14 cellular contexts compared by ENCODE assay signal in genomic region chr6:35035481-35036030, GRCh38.
DNase-seq lines count a peak whose midpoint lies in the region; ATAC-seq, FAIRE-seq and TF ChIP-seq lines count a peak whose summit lies in the region.
"Had no signal": no experiment of that assay in that cellular context is flagged by ENCODE, and none has a peak within 500 bp of the region (broad histone marks: within the 10 kb centered on the region; RNA-seq: fewer than 3 reads in every experiment).

No MANE protein-coding gene starts in this region.

- CTCF ChIA-PET in mammary epithelial cell (lab: Charles Lee; ENCODE audit: low non-redundant PET) = no interaction called here

- H3K18ac ChIP-seq in H9 (ENCODE audit: insufficient read length, low read depth, low read length) = no peak overlapping the region

- no peak for TF ChIP-seq CTCF in H9 (conservative IDR thresholded peaks at IDR 0.05)
- no peak for TF ChIP-seq CTCF in mammary epithelial cell (conservative IDR thresholded peaks at IDR 0.05 in 1 of 2, IDR thresholded peaks at IDR 0.05 in 1 of 2; ENCODE audit: extremely low read depth in 1 of 2, insufficient read depth in 1 of 2, low read depth in 1 of 2, low read length in 2 of 2)
- TF ChIP-seq CTCF in keratinocyte (optimal IDR thresholded peaks at IDR 0.05 in 1 of 3, IDR thresholded peaks at IDR 0.05 in 1 of 3, conservative IDR thresholded peaks at IDR 0.05 in 1 of 3; ENCODE audit: extremely low read depth in 1 of 3, insufficient read depth in 2 of 3, low read length in 3 of 3) = no peak
- no peak for TF ChIP-seq CTCF in spleen (IDR thresholded peaks at IDR 0.05 in 8 of 11, conservative IDR thresholded peaks at IDR 0.05 in 3 of 11)

- H2BK15ac ChIP-seq in H9 (ENCODE audit: low read depth, low read length) = no peak overlapping the region

- H3K36me3 Mint-ChIP-seq in H9 (ENCODE audit: insufficient read depth in 1 of 3, low read depth in 3 of 3) = peaks cover 4 to 9% (median 4%) of the 10 kb centered on the region in 3 experiments; a peak in 4 of 7 replicates

- H3K9ac ChIP-seq in H9 (ENCODE audit: extremely low read depth, insufficient read length, low read length) (no peak overlapping the region), mammary epithelial cell (ENCODE audit: insufficient read depth, low read length) (no peak overlapping the region), keratinocyte (ENCODE audit: control insufficient read depth, extremely low read depth, insufficient read depth, low read length) (no peak overlapping the region)

- DNase-seq in H9 = no peak
- DNase-seq in mammary epithelial cell = no peak
- DNase-seq in keratinocyte (ENCODE audit: low read depth, low spot score) = no peak
- DNase-seq in spleen = no peak
- DNase-seq in DMS114 treated with DMSO at 0.1 percent for 48 hours (lab: John Stamatoyannopoulos, UW; ENCODE audit: unreplicated experiment) = no peak
- DNase-seq in LoVo (ENCODE audit: low spot score) = no peak
- DNase-seq: activated T-cell treated with anti-CD3 and anti-CD28 coated beads, Interleukin-2, amount 50 U/mL, for 48 hours; DND-41; occipital lobe; stimulated activated CD4-positive, alpha-beta T cell treated with anti-CD3 and anti-CD28 coated beads, Interleukin-15, amount 100 ng/mL, for 24 hours; SW 1271 had no signal

- no peaks in the 10 kb centered on the region for H3K79me1 ChIP-seq in H9 (ENCODE audit: insufficient read depth, low read depth, low read length, poor library complexity, severe bottlenecking)

- no peak overlapping the region for H2AK5ac ChIP-seq in H9 (ENCODE audit: insufficient read length, low read length)

- no peaks in the 10 kb centered on the region for H3K9me3 Mint-ChIP-seq in H9

- no peaks in the 10 kb centered on the region for H3K9me1 ChIP-seq in keratinocyte (ENCODE audit: control insufficient read depth, extremely low read depth, insufficient read depth, low read length)

- H3K27ac ChIP-seq in H9 (ENCODE audit: insufficient read length, low read depth, low read length) (no peak overlapping the region), mammary epithelial cell (ENCODE audit: insufficient read depth, low read depth, low read length) (peak overlapping the region; percentile 26), keratinocyte (ENCODE audit: control insufficient read depth, insufficient read depth, low read length) (no peak overlapping the region), spleen (peak overlapping the region in 7 of 8 donors; percentile 4 to 75 (median 67))

- intact Hi-C loops in mammary epithelial cell (cut with micrococcal nuclease) (no loop called here), spleen (cut with DNase I; ENCODE audit: low total_unique reads) (no loop called here)

- H3K9me3 ChIP-seq in H9 (ENCODE audit: control insufficient read depth, low read depth, low read length) (no peaks in the 10 kb centered on the region), mammary epithelial cell (replicated peaks; ENCODE audit: insufficient read depth, low read length) (no peaks in the 10 kb centered on the region), keratinocyte (ENCODE audit: control insufficient read depth, low read depth, low read length) (no peaks in the 10 kb centered on the region), spleen (no peaks in the 10 kb centered on the region)

- H3K27ac Mint-ChIP-seq in H9 = peak overlapping the region; percentile 56 to 81 (median 71); a peak in 6 of 7 replicates

- no peak overlapping the region for H2BK12ac ChIP-seq in H9 (ENCODE audit: insufficient read length, low read depth, low read length)

- no peaks in the 10 kb centered on the region for H3K79me2 ChIP-seq in H9 (ENCODE audit: insufficient read depth, low read length)
- H3K79me2 ChIP-seq in mammary epithelial cell (ENCODE audit: insufficient read depth, low read length) = no peaks in the 10 kb centered on the region
- H3K79me2 ChIP-seq in keratinocyte (ENCODE audit: control insufficient read depth, insufficient read depth, low read length) = no peaks in the 10 kb centered on the region

- no peak overlapping the region for H3K14ac ChIP-seq in H9 (ENCODE audit: insufficient read depth, low read length)

- no peak overlapping the region for H3K56ac ChIP-seq in H9 (ENCODE audit: insufficient read length, low read depth, low read length)

- peaks cover 58 to 61% of the 10 kb centered on the region in 2 experiments for H3K4me1 Mint-ChIP-seq in H9

- H3K4me2 ChIP-seq in H9 (ENCODE audit: insufficient read depth, insufficient read length, low read length) (no peak overlapping the region), mammary epithelial cell (ENCODE audit: insufficient read depth, low read depth, low read length) (no peak overlapping the region), keratinocyte (ENCODE audit: control insufficient read depth, extremely low read depth, insufficient read depth, low read depth, low read length) (peak overlapping the region; percentile 35)

- BruUV-seq in mammary epithelial cell (replicated peaks; lab: Mats Ljungman, UMichigan) = no TSS peak

- H3K4me3 Mint-ChIP-seq in H9 = peak overlapping the region in 1 of 2 experiments; percentile 1; a peak in 1 of 5 replicates

- no peak overlapping the region for H4K5ac ChIP-seq in H9 (ENCODE audit: insufficient read length, low read depth, low read length)

- H2BK120ac ChIP-seq in H9 (ENCODE audit: low read depth, low read length, poor library complexity, severe bottlenecking) = no peak overlapping the region

- H3K4me3 ChIP-seq in mammary epithelial cell (replicated peaks in 1 of 3; ENCODE audit: insufficient read depth in 1 of 3, low read depth in 2 of 3, low read length in 3 of 3) = no peak overlapping the region
- H3K4me3 ChIP-seq in keratinocyte (ENCODE audit: control insufficient read depth in 2 of 3, extremely low read depth in 1 of 3, insufficient read depth in 2 of 3, low read depth in 1 of 3, low read length in 3 of 3) = no peak overlapping the region
- H3K4me3 ChIP-seq in spleen = no peak overlapping the region
- H3K4me3 ChIP-seq: GM12878 had no signal

- no peak overlapping the region for H4K8ac ChIP-seq in H9 (replicated peaks; ENCODE audit: insufficient read length, low read depth, low read length)

- no peak for TF ChIP-seq POLR2A in spleen (IDR thresholded peaks at IDR 0.05)

- H3K4ac ChIP-seq in H9 (ENCODE audit: low read depth, low read length) = no peak overlapping the region

- H3K4me1 ChIP-seq in H9 (ENCODE audit: insufficient read depth, low read length) = peaks cover 26% of the 10 kb centered on the region
- H3K4me1 ChIP-seq in mammary epithelial cell (ENCODE audit: insufficient read depth, low read length) = peaks cover 22% of the 10 kb centered on the region
- H3K4me1 ChIP-seq in keratinocyte (ENCODE audit: control insufficient read depth, extremely low read depth, insufficient read depth, low read length) = peaks cover 18% of the 10 kb centered on the region
- peaks cover 8 to 73% (median 46%) of the 10 kb centered on the region in 6 donors for H3K4me1 ChIP-seq in spleen

- WGBS in H9 (ENCODE audit: extremely low coverage, insufficient read length, low lambda C conversion rate) = no CpG with 5 or more reads among the region's 5 CpGs
- WGBS in mammary epithelial cell (ENCODE audit: low coverage, missing lambda C conversion rate) = 65% methylated on average over 5 of the region's 5 CpGs
- WGBS in spleen, 5 donors = 28 to 45% (median 42%) methylated on average over 5 of the region's 5 CpGs

- no peak overlapping the region for H3K23ac ChIP-seq in H9 (ENCODE audit: insufficient read length, low read depth, low read length)

- no peak overlapping the region for H3T11ph ChIP-seq in H9 (ENCODE audit: low read length)

- no peaks in the 10 kb centered on the region for H3K27me3 Mint-ChIP-seq in H9 (ENCODE audit: low read depth)

- H4K20me1 ChIP-seq in H9 (ENCODE audit: control insufficient read depth, insufficient read depth, insufficient read length) = no peaks in the 10 kb centered on the region
- no peaks in the 10 kb centered on the region for H4K20me1 ChIP-seq in mammary epithelial cell (ENCODE audit: insufficient read depth, low read length)
- no peaks in the 10 kb centered on the region for H4K20me1 ChIP-seq in keratinocyte (ENCODE audit: control insufficient read depth, extremely low read depth, insufficient read depth, low read length)

- H2BK5ac ChIP-seq in H9 (ENCODE audit: insufficient read length, low read length) = no peak overlapping the region

- in situ Hi-C loops in mammary epithelial cell (cut with MboI; ENCODE audit: low sequenced_read_pairs in 2 of 2) = no loop called here

- FAIRE-seq in keratinocyte (lab: Jason Lieb, UNC) = peak; percentile 79
- FAIRE-seq: GM12878 had no signal

- no peak overlapping the region for H2BK20ac ChIP-seq in H9 (ENCODE audit: low read depth, low read length, poor library complexity, severe bottlenecking)

- no peak for ATAC-seq in HG02588 (IDR thresholded peaks at IDR 0.05; ENCODE audit: unreplicated experiment)
- ATAC-seq in activated CD4-positive, CD25-positive, alpha-beta regulatory T cell treated with anti-CD3 and anti-CD28 coated beads, Interleukin-2, amount 50 U/mL, for 24 hours = no peak

- dilution Hi-C loops in mammary epithelial cell (cut with HindIII; ENCODE audit: low sequenced_read_pairs) = no loop called here
- dilution Hi-C loops in keratinocyte (cut with MboI; ENCODE audit: extremely low pct_ligation_motif_present, low sequenced_read_pairs) = no loop called here

- H4K91ac ChIP-seq in H9 (ENCODE audit: insufficient read length, low read depth, low read length) = no peak overlapping the region

- H2AFZ ChIP-seq in H9 (ENCODE audit: low read length) (no peak overlapping the region), mammary epithelial cell (ENCODE audit: low read depth, low read length) (no peak overlapping the region), keratinocyte (ENCODE audit: control insufficient read depth, low read length) (no peak overlapping the region)

- H3K36me3 ChIP-seq in mammary epithelial cell (ENCODE audit: insufficient read depth, low read length) = no peaks in the 10 kb centered on the region
- H3K36me3 ChIP-seq in keratinocyte (ENCODE audit: control insufficient read depth in 2 of 2, extremely low read depth in 1 of 2, insufficient read depth in 2 of 2, low read length in 2 of 2) = peaks cover 2 to 3% of the 10 kb centered on the region in 2 experiments
- peaks cover 0 to 86% (median 1%) of the 10 kb centered on the region in 6 donors for H3K36me3 ChIP-seq in spleen

- H3K27me3 ChIP-seq in H9 (ENCODE audit: insufficient read depth, low read length) (no peaks in the 10 kb centered on the region), mammary epithelial cell (ENCODE audit: insufficient read depth, low read length) (no peaks in the 10 kb centered on the region), keratinocyte (ENCODE audit: control insufficient read depth, extremely low read depth, insufficient read depth, low read length) (no peaks in the 10 kb centered on the region), spleen (replicated peaks in 1 of 7) (no peaks in the 10 kb centered on the region)

- H3K23me2 ChIP-seq in H9 (ENCODE audit: insufficient read length, low read depth, low read length, poor library complexity, severe bottlenecking) = no peaks in the 10 kb centered on the region

Comparison
In these comparisons a context has a peak if more than half of its experiments do, and no peak if none do; other contexts are left out.
1. H3K27ac ChIP-seq: peak in mammary epithelial cell (single experiment) and spleen (7 of 8); none in H9 (single experiment) and keratinocyte (single experiment).